ENCODE assay signal across 8 cellular contexts in the genomic region with DNA sequence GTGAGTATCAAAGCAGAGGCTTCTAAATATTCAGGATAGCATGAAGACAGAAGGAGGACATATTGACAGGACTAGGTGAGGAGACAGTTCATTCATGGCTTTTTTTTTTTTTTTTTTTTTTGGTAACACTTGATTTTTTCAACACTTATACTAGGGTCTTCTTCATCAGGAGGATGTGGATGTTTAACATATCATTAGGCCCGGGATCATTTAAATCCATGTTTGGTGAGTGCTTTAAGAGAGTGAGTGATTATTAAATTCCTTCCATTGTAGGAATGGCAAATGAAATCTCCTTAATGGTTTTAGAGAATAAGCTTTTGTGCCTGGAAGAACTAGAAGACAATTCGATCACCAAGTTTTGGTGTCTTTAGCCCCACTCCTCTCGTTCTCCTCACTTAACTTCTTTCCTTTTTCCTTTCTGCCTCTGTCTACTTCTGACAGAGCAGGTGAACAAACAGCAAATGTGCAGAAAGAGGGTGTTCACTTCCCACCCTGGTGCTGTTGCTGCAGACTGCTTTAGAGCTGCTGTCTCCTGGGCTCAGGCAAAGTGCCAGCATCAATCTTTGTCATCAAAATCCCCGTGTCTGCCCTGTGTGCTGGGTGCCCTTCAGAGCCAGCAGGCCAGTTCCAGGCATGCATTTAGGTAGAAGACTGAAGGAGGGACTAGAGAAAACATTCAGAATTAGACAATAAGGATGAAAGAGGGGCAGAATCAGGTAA. TPM values are rescaled to one million over a fixed set of nuclear protein-coding genes. Genes with fewer than 3 reads are reported as not detected.
DNase-seq lines count a peak whose midpoint lies in the region; ATAC-seq and TF ChIP-seq lines count a peak whose summit lies in the region.

No MANE protein-coding gene starts in this region.

- intact Hi-C loops in activated B cell treated with CpG ODN at 0.5 μM for 24 hours (cut with micrococcal nuclease) (loop anchor here (2.0 to 5.0 kb wide), 2 partner anchors 15 to 34 kb away; a partner anchor contains a TSS), esophagus squamous epithelium (cut with DNase I) (no loop called here)

- ATAC-seq in activated B cell treated with CpG ODN at 0.5 μM for 24 hours (ENCODE audit: low read depth) (peak; percentile 41), GM19455 (IDR thresholded peaks at IDR 0.05; ENCODE audit: unreplicated experiment) (no peak)

- H3K27me3 Mint-ChIP-seq in activated B cell treated with CpG ODN at 0.5 μM for 24 hours = no peaks in the 10 kb centered on the region

- H3K4me1 Mint-ChIP-seq in activated B cell treated with CpG ODN at 0.5 μM for 24 hours = peaks cover 57% of the 10 kb centered on the region

- H3K9me3 Mint-ChIP-seq in activated B cell treated with CpG ODN at 0.5 μM for 24 hours = no peaks in the 10 kb centered on the region

- no peaks in the 10 kb centered on the region for H3K9me3 ChIP-seq in esophagus squamous epithelium

- H3K4me3 ChIP-seq in esophagus squamous epithelium = peak overlapping the region in 1 of 4 donors; percentile 47

- TF ChIP-seq CTCF in activated B cell treated with CpG ODN at 0.5 μM for 24 hours (IDR thresholded peaks at IDR 0.05) = no peak
- TF ChIP-seq CTCF in esophagus squamous epithelium (IDR thresholded peaks at IDR 0.05) = no peak

- DNase-seq in activated gamma-delta T cell treated with Interleukin-2 at 50 U/mL for 16 hours (peak; percentile 34), activated gamma-delta T cell (lab: John Stamatoyannopoulos, UW) (no peak), activated B cell treated with CpG ODN at 0.5 μM for 24 hours (no peak), esophagus squamous epithelium (lab: John Stamatoyannopoulos, UW) (no peak), renal cortical epithelial cell (ENCODE audit: low read depth) (peak; percentile 40), NCI-H446 treated with DMSO at 0.1 percent for 48 hours (lab: John Stamatoyannopoulos, UW) (no peak), EL (no peak)

- CTCF ChIA-PET in activated B cell treated with CpG ODN at 0.5 μM for 24 hours (lab: Charles Lee) = interaction anchor here (0.9 to 1.7 kb wide), 4 partner anchors 13 to 56 kb away, joined by 3 to 4 read pairs (median 4); no protein-coding TSS in a partner anchor

- H3K4me3 Mint-ChIP-seq in activated B cell treated with CpG ODN at 0.5 μM for 24 hours = peak overlapping the region; percentile 11

- H3K27ac ChIP-seq in esophagus squamous epithelium = peak overlapping the region; percentile 69 to 89 (median 82)

- no peaks in the 10 kb centered on the region for H3K36me3 Mint-ChIP-seq in activated B cell treated with CpG ODN at 0.5 μM for 24 hours (ENCODE audit: low read depth)

- no peaks in the 10 kb centered on the region for H3K27me3 ChIP-seq in esophagus squamous epithelium

- POLR2A ChIA-PET in activated B cell treated with CpG ODN at 0.5 μM for 24 hours (lab: Charles Lee) = interaction anchor here (1.1 to 2.8 kb wide), 3 partner anchors 35 to 317 kb away, joined by 3 to 27 read pairs (median 11); a partner anchor contains a TSS

- peaks cover 11 to 44% (median 16%) of the 10 kb centered on the region in 3 donors for H3K4me1 ChIP-seq in esophagus squamous epithelium

- no peaks in the 10 kb centered on the region for H3K36me3 ChIP-seq in esophagus squamous epithelium

- 32 to 65% methylated on average over 4 of the region's 4 CpGs for WGBS in esophagus squamous epithelium, 2 donors

- peak overlapping the region; percentile 86 for H3K27ac Mint-ChIP-seq in activated B cell treated with CpG ODN at 0.5 μM for 24 hours

- no peak for TF ChIP-seq POLR2A in esophagus squamous epithelium (IDR thresholded peaks at IDR 0.05)

RNA-seq across cellular contexts. Expression of a gene that starts 35.6 kb away (rescaled TPM):
- total RNA-seq in activated B cell treated with CpG ODN at 0.5 μM for 24 hours (98.2 and 104 TPM in 2 replicates), esophagus squamous epithelium (100 to 1,000 TPM; 246 to 604 (median 518) TPM), renal cortical epithelial cell (505 and 703 TPM in 2 replicates)

RNA-seq across cellular contexts. Expression of a gene that starts 41.6 kb away (rescaled TPM):
- 135 and 166 TPM in 2 replicates for total RNA-seq in activated B cell treated with CpG ODN at 0.5 μM for 24 hours
- 10 to 100 TPM in 2 of 4 donors, 1 to 10 TPM in 2; 5.9 to 22.3 (median 10.9) TPM for total RNA-seq in esophagus squamous epithelium
- total RNA-seq in renal cortical epithelial cell = 9.7 and 33.0 TPM in 2 replicates

Comparison
In these comparisons a context has a peak if more than half of its experiments do, and no peak if none do; other contexts are left out.
1. DNase-seq: peak in activated gamma-delta T cell treated with Interleukin-2 at 50 U/mL for 16 hours (single experiment) and renal cortical epithelial cell (single experiment); none in activated gamma-delta T cell (single experiment), activated B cell treated with CpG ODN at 0.5 μM for 24 hours (single experiment), esophagus squamous epithelium (single experiment), NCI-H446 treated with DMSO at 0.1 percent for 48 hours (single experiment) and EL (single experiment).